8 cellular contexts compared by ENCODE assay signal in the genomic region with DNA sequence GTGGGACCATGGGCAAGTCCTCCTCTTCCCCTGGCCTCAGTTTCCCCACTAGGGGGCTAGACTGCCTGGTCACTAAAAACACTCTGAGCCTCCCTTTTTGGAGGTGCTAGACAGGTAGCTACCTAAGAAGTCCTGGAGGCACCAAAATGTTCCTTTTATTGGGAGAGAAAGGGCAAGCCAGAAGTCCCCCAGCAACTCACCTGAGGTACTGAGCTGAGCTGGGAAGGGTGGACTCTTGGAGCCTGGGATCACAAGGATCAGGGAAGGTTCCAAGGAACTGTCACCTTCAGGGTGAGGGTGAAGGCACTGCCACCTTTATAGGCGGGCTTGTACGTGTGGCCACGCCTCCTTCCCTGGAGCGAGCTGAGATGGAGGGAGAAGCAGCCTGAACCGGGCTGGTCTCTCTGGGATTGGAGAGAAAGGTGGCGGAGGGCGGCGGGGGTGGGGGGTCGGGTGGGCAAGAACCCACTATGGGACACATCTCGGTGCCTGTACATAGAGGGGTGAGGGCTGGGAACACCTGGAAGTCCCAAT. TPM values are rescaled to one million over a fixed set of nuclear protein-coding genes. Genes with fewer than 3 reads are reported as not detected.
DNase-seq lines count a peak whose midpoint lies in the region; ATAC-seq and TF ChIP-seq lines count a peak whose summit lies in the region.

CYP1A1 (minus strand) TSS at position 288 of the 534 bp plus-strand sequence. CDS start 2,431 bp downstream, outside the sequence.

- H3K36me3 ChIP-seq in right atrium auricular region: no peaks in the 10 kb centered on the region
- H3K36me3 ChIP-seq in sigmoid colon: no peaks in the 10 kb centered on the region

- H3K36me3 Mint-ChIP-seq in activated naive CD4-positive, alpha-beta T cell treated with anti-CD3 and anti-CD28 coated beads, Interleukin-2, amount 10 ng/mL, durations not matched to agents 7 days and 5 days: peaks cover 6% of the 10 kb centered on the region

- TF ChIP-seq EP300 in sigmoid colon (IDR thresholded peaks at IDR 0.05): no peak

- peak within 1 kb of the TSS; percentile 78 for H3K4me3 Mint-ChIP-seq in activated naive CD4-positive, alpha-beta T cell treated with anti-CD3 and anti-CD28 coated beads, Interleukin-2, amount 10 ng/mL, durations not matched to agents 7 days and 5 days

- WGBS in sigmoid colon, 2 donors: 1 to 3% methylated on average over 10 of the region's 10 CpGs

- no peak for TF ChIP-seq CTCF in right atrium auricular region (IDR thresholded peaks at IDR 0.05)
- TF ChIP-seq CTCF in sigmoid colon (IDR thresholded peaks at IDR 0.05): no peak

- no peak for ATAC-seq in GM21515 (IDR thresholded peaks at IDR 0.05; ENCODE audit: unreplicated experiment)
- ATAC-seq in GM18870 (IDR thresholded peaks at IDR 0.05; ENCODE audit: unreplicated experiment): no peak
- ATAC-seq in HG03095 (IDR thresholded peaks at IDR 0.05; ENCODE audit: unreplicated experiment): no peak

- no peaks in the 10 kb centered on the region for H3K9me3 Mint-ChIP-seq in activated naive CD4-positive, alpha-beta T cell treated with anti-CD3 and anti-CD28 coated beads, Interleukin-2, amount 10 ng/mL, durations not matched to agents 7 days and 5 days

- peak within 1 kb of the TSS; percentile 30; the same call in 1 of the 2 replicates for H3K4me3 ChIP-seq in GM08714 (ENCODE audit: low read length)
- peak within 1 kb of the TSS; percentile 49 to 70 for H3K4me3 ChIP-seq in right atrium auricular region
- peak within 1 kb of the TSS; percentile 42 to 71 (median 56) for H3K4me3 ChIP-seq in sigmoid colon

- H3K9me3 ChIP-seq in right atrium auricular region (no peaks in the 10 kb centered on the region), sigmoid colon (no peaks in the 10 kb centered on the region)

- CTCF ChIA-PET in activated naive CD4-positive, alpha-beta T cell treated with anti-CD3 and anti-CD28 coated beads, Interleukin-2, amount 10 ng/mL, durations not matched to agents 7 days and 5 days (lab: Charles Lee): interaction anchor here (1.1 to 1.9 kb wide), 4 partner anchors 10 to 176 kb away, joined by 3 to 4 read pairs (median 4); no protein-coding TSS in a partner anchor

- H3K27ac ChIP-seq in right atrium auricular region (peak within 1 kb of the TSS; percentile 43 to 71), sigmoid colon (peak within 1 kb of the TSS in 2 of 4 donors; percentile 28 to 56)

- H3K27me3 ChIP-seq in right atrium auricular region (no peaks in the 10 kb centered on the region), sigmoid colon (peaks cover 4 to 14% (median 5%) of the 10 kb centered on the region in 3 donors)

- H3K4me1 ChIP-seq in right atrium auricular region: peaks cover 0 to 20% of the 10 kb centered on the region in 2 donors
- H3K4me1 ChIP-seq in sigmoid colon: peaks cover 0 to 25% (median 16%) of the 10 kb centered on the region in 4 donors

- H3K4me1 Mint-ChIP-seq in activated naive CD4-positive, alpha-beta T cell treated with anti-CD3 and anti-CD28 coated beads, Interleukin-2, amount 10 ng/mL, durations not matched to agents 7 days and 5 days: peaks cover 36% of the 10 kb centered on the region

- DNase-seq in NCI-H226 (peak; percentile 51), right atrium auricular region (ENCODE audit: low spot score) (no peak), sigmoid colon (no peak)
- peak; percentile 63 for DNase-seq in activated naive CD4-positive, alpha-beta T cell treated with anti-CD3 and anti-CD28 coated beads, Interleukin-2, amount 10 ng/mL, durations not matched to agents 7 days and 5 days

- peaks cover 33% of the 10 kb centered on the region for H3K27me3 Mint-ChIP-seq in activated naive CD4-positive, alpha-beta T cell treated with anti-CD3 and anti-CD28 coated beads, Interleukin-2, amount 10 ng/mL, durations not matched to agents 7 days and 5 days

- no peak for TF ChIP-seq POLR2A in sigmoid colon (IDR thresholded peaks at IDR 0.05)

- H3K27ac Mint-ChIP-seq in activated naive CD4-positive, alpha-beta T cell treated with anti-CD3 and anti-CD28 coated beads, Interleukin-2, amount 10 ng/mL, durations not matched to agents 7 days and 5 days: peak within 1 kb of the TSS; percentile 58

- intact Hi-C loops in sigmoid colon (cut with DNase I): no loop called here

RNA-seq across cellular contexts. Expression of gene CYP1A1, which starts in this region (rescaled TPM):
- total RNA-seq in right atrium auricular region: 1 to 10 TPM in 1 of 2 donors, not detected in 1; 1.0 TPM
- 1 to 10 TPM in 1 of 4 donors, under 1 TPM in 2, not detected in 1; 0.36 to 4.7 (median 0.49) TPM for total RNA-seq in sigmoid colon
- under 1 TPM in 2 of 3 donors, not detected in 1; 0.09 to 0.92 TPM for polyA plus RNA-seq in sigmoid colon

Comparison
In these comparisons a context has a peak if more than half of its experiments do, and no peak if none do; other contexts are left out.
1. DNase-seq: peak in NCI-H226 (single experiment) and activated naive CD4-positive, alpha-beta T cell treated with anti-CD3 and anti-CD28 coated beads, Interleukin-2, amount 10 ng/mL, durations not matched to agents 7 days and 5 days (single experiment); none in right atrium auricular region (single experiment) and sigmoid colon (single experiment).
2. Peak in every context shown above with its lines, with median percentiles within 50 percentile points of each other: H3K4me3 ChIP-seq.